ENCODE assay signal across 7 cellular contexts in genomic region chr2:195815083-195815482, GRCh38.
"Had no signal": no experiment of that assay in that cellular context is flagged by ENCODE, and none has a peak within 500 bp of the region (broad histone marks: within the 10 kb centered on the region; RNA-seq: fewer than 3 reads in every experiment).

No MANE protein-coding gene starts in this region.

- H2AFZ ChIP-seq: GM23338 had no signal

- H3K4me3 ChIP-seq: GM23338, HAP-1 had no signal

- H3K36me3 ChIP-seq: HAP-1 had no signal

- H3K4me2 ChIP-seq: GM23338 had no signal

- H3K27ac ChIP-seq: HL-60 had no signal

- DNase-seq: H7, HFFc6, KBM-7 had no signal

- H3K9me3 ChIP-seq: HAP-1 had no signal

- ATAC-seq: GM23338, HCT116 had no signal
